ENCODE assay signal across 8 cellular contexts in genomic region chrX:154374361-154375155, GRCh38. TPM values are rescaled to one million over a fixed set of nuclear protein-coding genes. Genes with fewer than 3 reads are reported as not detected.
A peak's percentile ranks its signal among the peaks of the same experiment; 100 is the strongest.
DNase-seq lines count a peak whose midpoint lies in the region; ATAC-seq and TF ChIP-seq lines count a peak whose summit lies in the region.

A gene with protein sequence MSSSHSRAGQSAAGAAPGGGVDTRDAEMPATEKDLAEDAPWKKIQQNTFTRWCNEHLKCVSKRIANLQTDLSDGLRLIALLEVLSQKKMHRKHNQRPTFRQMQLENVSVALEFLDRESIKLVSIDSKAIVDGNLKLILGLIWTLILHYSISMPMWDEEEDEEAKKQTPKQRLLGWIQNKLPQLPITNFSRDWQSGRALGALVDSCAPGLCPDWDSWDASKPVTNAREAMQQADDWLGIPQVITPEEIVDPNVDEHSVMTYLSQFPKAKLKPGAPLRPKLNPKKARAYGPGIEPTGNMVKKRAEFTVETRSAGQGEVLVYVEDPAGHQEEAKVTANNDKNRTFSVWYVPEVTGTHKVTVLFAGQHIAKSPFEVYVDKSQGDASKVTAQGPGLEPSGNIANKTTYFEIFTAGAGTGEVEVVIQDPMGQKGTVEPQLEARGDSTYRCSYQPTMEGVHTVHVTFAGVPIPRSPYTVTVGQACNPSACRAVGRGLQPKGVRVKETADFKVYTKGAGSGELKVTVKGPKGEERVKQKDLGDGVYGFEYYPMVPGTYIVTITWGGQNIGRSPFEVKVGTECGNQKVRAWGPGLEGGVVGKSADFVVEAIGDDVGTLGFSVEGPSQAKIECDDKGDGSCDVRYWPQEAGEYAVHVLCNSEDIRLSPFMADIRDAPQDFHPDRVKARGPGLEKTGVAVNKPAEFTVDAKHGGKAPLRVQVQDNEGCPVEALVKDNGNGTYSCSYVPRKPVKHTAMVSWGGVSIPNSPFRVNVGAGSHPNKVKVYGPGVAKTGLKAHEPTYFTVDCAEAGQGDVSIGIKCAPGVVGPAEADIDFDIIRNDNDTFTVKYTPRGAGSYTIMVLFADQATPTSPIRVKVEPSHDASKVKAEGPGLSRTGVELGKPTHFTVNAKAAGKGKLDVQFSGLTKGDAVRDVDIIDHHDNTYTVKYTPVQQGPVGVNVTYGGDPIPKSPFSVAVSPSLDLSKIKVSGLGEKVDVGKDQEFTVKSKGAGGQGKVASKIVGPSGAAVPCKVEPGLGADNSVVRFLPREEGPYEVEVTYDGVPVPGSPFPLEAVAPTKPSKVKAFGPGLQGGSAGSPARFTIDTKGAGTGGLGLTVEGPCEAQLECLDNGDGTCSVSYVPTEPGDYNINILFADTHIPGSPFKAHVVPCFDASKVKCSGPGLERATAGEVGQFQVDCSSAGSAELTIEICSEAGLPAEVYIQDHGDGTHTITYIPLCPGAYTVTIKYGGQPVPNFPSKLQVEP (N-terminal part only) (minus strand): TSS chrX:154374634. CDS start chrX:154371245, 3,389 bp downstream.

- H3K27ac ChIP-seq in colonic mucosa (peak within 1 kb of the TSS; percentile 33), stomach smooth muscle (ENCODE audit: low read length) (peak within 1 kb of the TSS; percentile 99)

- H3K9me3 ChIP-seq in NT2/D1 (ENCODE audit: insufficient read depth, low read length): no peaks in the 10 kb centered on the region
- no peaks in the 10 kb centered on the region for H3K9me3 ChIP-seq in colonic mucosa
- no peaks in the 10 kb centered on the region for H3K9me3 ChIP-seq in stomach smooth muscle (ENCODE audit: control insufficient read depth in 2 of 2, low read length in 2 of 2)

- intact Hi-C loops in colonic mucosa (cut with DNase I): no loop called here
- intact Hi-C loops in lower leg skin (cut with DNase I; ENCODE audit: low total_unique reads): no loop called here

- peak within 1 kb of the TSS; percentile 42 for H3K9ac ChIP-seq in NT2/D1 (ENCODE audit: insufficient read length, low read depth)
- peak within 1 kb of the TSS; percentile 51 for H3K9ac ChIP-seq in colonic mucosa (ENCODE audit: low read depth in 2 of 2, low read length in 2 of 2)
- peak within 1 kb of the TSS; percentile 99 for H3K9ac ChIP-seq in stomach smooth muscle (ENCODE audit: low read length in 2 of 2)

- H3K4me1 ChIP-seq in NT2/D1 (ENCODE audit: insufficient read depth, insufficient read length) (no peaks in the 10 kb centered on the region), colonic mucosa (no peaks in the 10 kb centered on the region), stomach smooth muscle (ENCODE audit: control insufficient read depth, insufficient read depth, low read length) (peaks cover 25% of the 10 kb centered on the region)

- 52 to 60% methylated on average over 5 to 55 of the region's 93 CpGs for WGBS in lower leg skin, 2 donors

- peaks cover 9% of the 10 kb centered on the region for H3K36me3 ChIP-seq in NT2/D1 (ENCODE audit: insufficient read depth, insufficient read length, low read length)
- H3K36me3 ChIP-seq in colonic mucosa: no peaks in the 10 kb centered on the region
- peaks cover 4 to 16% of the 10 kb centered on the region in 2 donors for H3K36me3 ChIP-seq in stomach smooth muscle (ENCODE audit: control insufficient read depth in 2 of 2, insufficient read depth in 2 of 2, low read length in 2 of 2)

- no peaks in the 10 kb centered on the region for H3K27me3 ChIP-seq in NT2/D1 (ENCODE audit: insufficient read depth, insufficient read length)
- H3K27me3 ChIP-seq in colonic mucosa: no peaks in the 10 kb centered on the region
- H3K27me3 ChIP-seq in stomach smooth muscle (ENCODE audit: control insufficient read depth in 1 of 2, insufficient read depth in 2 of 2, low read length in 2 of 2): peaks cover 0 to 10% of the 10 kb centered on the region in 2 donors

- TF ChIP-seq CTCF in colonic mucosa (IDR thresholded peaks at IDR 0.05): no peak
- TF ChIP-seq CTCF in lower leg skin (IDR thresholded peaks at IDR 0.05): no peak

- H3K4me3 ChIP-seq in NT2/D1 (ENCODE audit: insufficient read length, low read depth) (peak within 1 kb of the TSS; percentile 34), colonic mucosa (peak within 1 kb of the TSS; percentile 33), lower leg skin (ENCODE audit: low read depth, poor library complexity, severe bottlenecking) (no peak within 1 kb of the TSS), stomach smooth muscle (ENCODE audit: low read length in 2 of 2) (peak within 1 kb of the TSS; percentile 88 to 89)

- ATAC-seq in GM19467 (IDR thresholded peaks at IDR 0.05; ENCODE audit: unreplicated experiment) (no peak), GM21723 (IDR thresholded peaks at IDR 0.05; ENCODE audit: unreplicated experiment) (no peak)

- no peak for TF ChIP-seq POLR2A in lower leg skin (IDR thresholded peaks at IDR 0.05)

- DNase-seq in NCI-H82 (lab: John Stamatoyannopoulos, UW): peak; percentile 53
- DNase-seq in NCI-H82 treated with DMSO at 0.1 percent for 48 hours (lab: John Stamatoyannopoulos, UW; ENCODE audit: unreplicated experiment): no peak
- DNase-seq in NT2/D1 (ENCODE audit: low read depth, low spot score): no peak
- no peak for DNase-seq in colonic mucosa
- DNase-seq in lower leg skin (ENCODE audit: low spot score in 2 of 2): no peak

RNA-seq across cellular contexts. Expression of the gene that starts here (rescaled TPM):
- total RNA-seq in colonic mucosa (100 to 1,000 TPM; 124 to 773 TPM), lower leg skin (100 to 1,000 TPM; 278 to 636 (median 365) TPM)

Comparison
In these comparisons a context has a peak if more than half of its experiments do, and no peak if none do; other contexts are left out.
1. H3K9ac ChIP-seq: peak in every context shown above with its lines; median percentile 99 in stomach smooth muscle; 51 in colonic mucosa; 42 in NT2/D1.